Comparison of ENCODE assay signal across 1 cellular context in the genomic region with DNA sequence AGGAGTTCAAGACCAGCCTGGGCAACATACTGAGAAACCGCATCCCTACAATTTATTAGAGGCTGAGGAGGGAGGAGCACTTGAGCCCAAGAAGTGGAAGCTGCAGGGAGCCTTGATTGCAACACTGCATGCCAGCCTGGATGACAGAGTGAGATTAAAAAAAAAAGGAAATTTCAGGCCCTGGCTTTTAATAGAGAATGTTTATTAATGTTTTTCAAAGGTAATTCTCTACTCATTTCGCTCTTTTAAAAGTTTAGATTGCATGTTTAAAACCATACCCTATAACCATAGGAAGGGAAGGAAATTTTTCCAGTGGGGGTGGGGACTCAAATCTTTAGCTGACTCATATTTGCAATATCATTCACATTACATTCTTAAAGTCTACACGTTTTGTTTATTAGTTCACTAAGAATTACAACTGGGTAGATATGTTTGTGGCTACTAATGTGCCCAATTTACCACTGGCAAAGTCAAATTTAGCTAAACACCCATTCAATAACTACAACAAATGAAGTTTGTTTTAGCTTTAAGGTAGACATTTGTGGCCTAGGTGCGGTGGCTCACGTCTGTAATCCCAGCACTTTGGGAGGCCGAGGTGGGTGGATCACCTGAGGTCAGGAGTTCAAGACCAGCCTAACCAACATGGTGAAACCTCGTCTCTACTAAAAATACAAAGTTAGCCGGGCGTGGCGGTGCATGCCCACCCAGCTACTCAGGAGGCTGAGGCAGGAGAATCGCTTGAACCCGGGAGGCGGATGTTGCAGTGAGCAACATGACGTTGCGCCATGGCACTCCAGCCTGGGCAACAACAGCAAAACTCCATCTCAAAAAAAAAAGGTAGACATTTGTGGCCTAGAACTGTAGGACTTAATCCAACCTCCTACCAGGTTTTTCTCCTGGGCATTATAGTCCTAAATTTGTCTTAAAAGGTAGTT.
TF ChIP-seq lines count a peak whose summit lies in the region.

No MANE protein-coding gene starts in this region.

TF ChIP-seq in endothelial cell of umbilical vein, 7 proteins besides CTCF, POLR2A, EP300 and RAD21:
- TF ChIP-seq MYC (IDR thresholded peaks at IDR 0.05; ENCODE audit: low read depth, low read length) (no peak), FOS (IDR thresholded peaks at IDR 0.05; ENCODE audit: borderline replicate concordance, insufficient read depth, low read length) (no peak), JUN (IDR thresholded peaks at IDR 0.05; ENCODE audit: borderline replicate concordance, insufficient read depth, insufficient read length, low read depth) (no peak), POLR2AphosphoS5 (IDR thresholded peaks at IDR 0.05; ENCODE audit: insufficient read depth, low read depth, low read length) (no peak), EZH2 (IDR thresholded peaks at IDR 0.05; ENCODE audit: borderline replicate concordance, low read depth, low read length, severe bottlenecking) (no peak), GATA2 (IDR thresholded peaks at IDR 0.05; ENCODE audit: insufficient read depth, insufficient read length, low read depth, low read length) (no peak)
- TF ChIP-seq, protein P1, sequence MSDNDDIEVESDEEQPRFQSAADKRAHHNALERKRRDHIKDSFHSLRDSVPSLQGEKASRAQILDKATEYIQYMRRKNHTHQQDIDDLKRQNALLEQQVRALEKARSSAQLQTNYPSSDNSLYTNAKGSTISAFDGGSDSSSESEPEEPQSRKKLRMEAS (IDR thresholded peaks at IDR 0.05; ENCODE audit: insufficient read depth, insufficient read length): no peak
